29 cellular contexts compared by ENCODE assay signal in the genomic region with DNA sequence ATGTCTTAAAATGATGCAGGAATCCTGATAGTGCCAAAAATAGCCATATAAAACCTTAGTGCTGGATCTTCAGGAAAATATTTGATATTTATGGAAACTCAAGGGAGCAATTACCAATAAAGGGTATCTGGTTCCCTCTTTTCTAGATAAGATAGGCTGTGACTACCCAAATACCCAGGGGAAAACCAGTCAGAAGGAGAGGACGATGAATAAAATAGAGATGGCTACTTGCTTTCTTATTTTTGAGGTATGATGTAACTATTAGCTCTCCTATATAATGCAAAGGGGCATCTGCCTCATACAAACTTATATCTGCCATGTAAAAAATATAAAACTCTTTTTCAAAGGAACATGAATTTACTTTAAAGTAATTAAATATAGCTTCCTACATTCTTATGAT.
"Had no signal": no experiment of that assay in that cellular context is flagged by ENCODE, and none has a peak within 500 bp of the region (broad histone marks: within the 10 kb centered on the region; RNA-seq: fewer than 3 reads in every experiment).

No MANE protein-coding gene starts in this region.

- DNase-seq: natural killer cell; occipital lobe; ovary; posterior cingulate gyrus; psoas muscle; right cardiac atrium; right lobe of liver; sigmoid colon; spleen; stimulated activated CD4-positive, alpha-beta T cell treated with anti-CD3 and anti-CD28 coated beads, Interleukin-12 subunit alpha, Interleukin-12 subunit beta, amount 100 ng/mL, for 4 hours; stimulated activated CD4-positive, alpha-beta T cell treated with anti-CD3 and anti-CD28 coated beads, Interleukin-1b, Interleukin-23, amount 100 ng/mL, for 48 hours; stimulated activated CD4-positive, alpha-beta T cell treated with anti-CD3 and anti-CD28 coated beads, Interleukin-4, amount 100 ng/mL, for 1 hour; stimulated activated CD4-positive, alpha-beta T cell treated with anti-CD3 and anti-CD28 coated beads, Interleukin-4, amount 100 ng/mL, for 4 hours; stimulated activated CD8-positive, alpha-beta memory T cell treated with anti-CD3 and anti-CD28 coated beads, Interleukin-4, amount 100 ng/mL, for 48 hours; stimulated activated naive CD4-positive, alpha-beta T cell; stimulated activated naive CD8-positive, alpha-beta T cell treated with anti-CD3 and anti-CD28 coated beads, Interleukin-15, amount 100 ng/mL, for 72 hours; stimulated activated naive CD8-positive, alpha-beta T cell treated with anti-CD3 and anti-CD28 coated beads, Interleukin-15, Interleukin-2, amounts not matched to agents 100 U/mL and 50 U/mL, for 24 hours; substantia nigra; testis; tibial artery; transverse colon; upper lobe of right lung; uterus had no signal

- H3K27ac ChIP-seq: neural progenitor cell, ovary, parathyroid adenoma, psoas muscle, right lobe of liver, sigmoid colon, skin epidermis, spleen, suprapubic skin, testis, tibial artery, transverse colon, upper lobe of right lung, uterus had no signal

- ATAC-seq: natural killer cell; psoas muscle; right cardiac atrium; right lobe of liver; stimulated activated memory B cell treated with anti-CD40 and anti-IgM and Interleukin-4, amounts not matched to agents 10 μg/mL and 1 μg/mL and 100 μg/mL, for 72 hours; stimulated activated naive CD8-positive, alpha-beta T cell treated with anti-CD3 and anti-CD28 coated beads, Interleukin-15, amount 100 ng/mL, for 72 hours; stimulated activated naive CD8-positive, alpha-beta T cell treated with anti-CD3 and anti-CD28 coated beads, Interleukin-15, Interleukin-2, amounts not matched to agents 100 U/mL and 50 U/mL, for 24 hours; upper lobe of right lung had no signal

- H3K79me2 ChIP-seq: parathyroid adenoma had no signal

- H2AFZ ChIP-seq: neural progenitor cell, parathyroid adenoma had no signal

- H3K4me1 ChIP-seq: neural progenitor cell, parathyroid adenoma, psoas muscle, suprapubic skin, testis, transverse colon, uterus had no signal

- H3K27me3 ChIP-seq: neural progenitor cell, ovary, right lobe of liver, sigmoid colon, spleen, suprapubic skin, testis, tibial artery, transverse colon, upper lobe of right lung, uterus had no signal

- H3K9me3 ChIP-seq: ovary, psoas muscle, right lobe of liver, sigmoid colon, spleen, suprapubic skin, testis, tibial artery, transverse colon, upper lobe of right lung, uterus had no signal

- H3K4me3 ChIP-seq: neural progenitor cell, ovary, psoas muscle, right lobe of liver, sigmoid colon, skin epidermis, smooth muscle cell, spleen, suprapubic skin, testis, tibial artery, transverse colon, upper lobe of right lung, uterus had no signal

- H3K36me3 ChIP-seq: ovary, uterus had no signal

- H3K4me2 ChIP-seq: neural progenitor cell, smooth muscle cell had no signal

- H3K9ac ChIP-seq: neural progenitor cell, parathyroid adenoma had no signal
